2 cellular contexts compared by ENCODE assay signal in the genomic region with DNA sequence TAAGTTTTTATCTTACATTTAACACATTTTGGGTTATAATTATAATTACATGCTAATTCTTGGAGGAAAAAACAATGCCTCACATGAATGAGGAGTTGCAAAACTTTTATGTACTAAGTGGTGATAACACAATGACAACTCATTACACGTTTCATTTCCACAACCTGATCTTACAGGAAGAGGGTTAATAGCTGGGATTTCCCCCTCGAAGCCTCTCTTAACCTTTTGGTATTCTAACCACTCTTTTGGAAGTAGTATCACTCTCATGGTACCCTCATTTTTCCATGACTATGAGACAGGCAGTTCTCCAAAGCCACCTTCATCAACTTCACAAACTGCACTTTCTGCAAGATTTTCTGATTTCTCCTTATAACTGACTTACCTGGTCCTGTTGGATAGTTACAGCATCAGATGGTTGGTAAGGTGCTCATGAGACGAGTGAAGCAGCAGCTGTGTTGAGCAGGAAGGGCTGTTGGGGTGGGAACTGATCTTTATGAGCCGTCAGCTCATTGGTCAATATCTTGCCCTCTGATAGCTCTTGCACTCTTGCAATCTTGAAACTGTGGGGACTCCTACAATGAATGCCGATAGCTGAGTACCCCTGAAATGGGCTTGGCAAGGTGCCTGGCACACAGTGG.
TF ChIP-seq lines count a peak whose summit lies in the region.

No MANE protein-coding gene starts in this region.

TF ChIP-seq in K562, 482 proteins besides CTCF, POLR2A, EP300 and RAD21:
- TF ChIP-seq, protein P1, sequence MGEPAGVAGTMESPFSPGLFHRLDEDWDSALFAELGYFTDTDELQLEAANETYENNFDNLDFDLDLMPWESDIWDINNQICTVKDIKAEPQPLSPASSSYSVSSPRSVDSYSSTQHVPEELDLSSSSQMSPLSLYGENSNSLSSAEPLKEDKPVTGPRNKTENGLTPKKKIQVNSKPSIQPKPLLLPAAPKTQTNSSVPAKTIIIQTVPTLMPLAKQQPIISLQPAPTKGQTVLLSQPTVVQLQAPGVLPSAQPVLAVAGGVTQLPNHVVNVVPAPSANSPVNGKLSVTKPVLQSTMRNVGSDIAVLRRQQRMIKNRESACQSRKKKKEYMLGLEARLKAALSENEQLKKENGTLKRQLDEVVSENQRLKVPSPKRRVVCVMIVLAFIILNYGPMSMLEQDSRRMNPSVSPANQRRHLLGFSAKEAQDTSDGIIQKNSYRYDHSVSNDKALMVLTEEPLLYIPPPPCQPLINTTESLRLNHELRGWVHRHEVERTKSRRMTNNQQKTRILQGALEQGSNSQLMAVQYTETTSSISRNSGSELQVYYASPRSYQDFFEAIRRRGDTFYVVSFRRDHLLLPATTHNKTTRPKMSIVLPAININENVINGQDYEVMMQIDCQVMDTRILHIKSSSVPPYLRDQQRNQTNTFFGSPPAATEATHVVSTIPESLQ (CRISPR knock-in tag; IDR thresholded peaks at IDR 0.05) = no peak
- no peak for TF ChIP-seq ZNF431 (CRISPR knock-in tag; IDR thresholded peaks at IDR 0.05)
- TF ChIP-seq, protein P2, sequence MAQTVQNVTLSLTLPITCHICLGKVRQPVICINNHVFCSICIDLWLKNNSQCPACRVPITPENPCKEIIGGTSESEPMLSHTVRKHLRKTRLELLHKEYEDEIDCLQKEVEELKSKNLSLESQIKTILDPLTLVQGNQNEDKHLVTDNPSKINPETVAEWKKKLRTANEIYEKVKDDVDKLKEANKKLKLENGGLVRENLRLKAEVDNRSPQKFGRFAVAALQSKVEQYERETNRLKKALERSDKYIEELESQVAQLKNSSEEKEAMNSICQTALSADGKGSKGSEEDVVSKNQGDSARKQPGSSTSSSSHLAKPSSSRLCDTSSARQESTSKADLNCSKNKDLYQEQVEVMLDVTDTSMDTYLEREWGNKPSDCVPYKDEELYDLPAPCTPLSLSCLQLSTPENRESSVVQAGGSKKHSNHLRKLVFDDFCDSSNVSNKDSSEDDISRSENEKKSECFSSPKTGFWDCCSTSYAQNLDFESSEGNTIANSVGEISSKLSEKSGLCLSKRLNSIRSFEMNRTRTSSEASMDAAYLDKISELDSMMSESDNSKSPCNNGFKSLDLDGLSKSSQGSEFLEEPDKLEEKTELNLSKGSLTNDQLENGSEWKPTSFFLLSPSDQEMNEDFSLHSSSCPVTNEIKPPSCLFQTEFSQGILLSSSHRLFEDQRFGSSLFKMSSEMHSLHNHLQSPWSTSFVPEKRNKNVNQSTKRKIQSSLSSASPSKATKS (CRISPR knock-in tag; IDR thresholded peaks at IDR 0.05) = no peak
- no peak for TF ChIP-seq CBFB (CRISPR knock-in tag; IDR thresholded peaks at IDR 0.05)
- no peak for TF ChIP-seq EGR1 (conservative IDR thresholded peaks at IDR 0.05)
- no peak for TF ChIP-seq TBL1XR1 (IDR thresholded peaks at IDR 0.05; ENCODE audit: low read length in 2 of 2)
- TF ChIP-seq CEBPG (CRISPR knock-in tag; IDR thresholded peaks at IDR 0.05) = no peak
- no peak for TF ChIP-seq CEBPG (tag; conservative IDR thresholded peaks at IDR 0.05 in 1 of 2, IDR thresholded peaks at IDR 0.05 in 1 of 2)
- TF ChIP-seq ZNF785 (CRISPR knock-in tag; IDR thresholded peaks at IDR 0.05) = no peak
- TF ChIP-seq, protein P3, sequence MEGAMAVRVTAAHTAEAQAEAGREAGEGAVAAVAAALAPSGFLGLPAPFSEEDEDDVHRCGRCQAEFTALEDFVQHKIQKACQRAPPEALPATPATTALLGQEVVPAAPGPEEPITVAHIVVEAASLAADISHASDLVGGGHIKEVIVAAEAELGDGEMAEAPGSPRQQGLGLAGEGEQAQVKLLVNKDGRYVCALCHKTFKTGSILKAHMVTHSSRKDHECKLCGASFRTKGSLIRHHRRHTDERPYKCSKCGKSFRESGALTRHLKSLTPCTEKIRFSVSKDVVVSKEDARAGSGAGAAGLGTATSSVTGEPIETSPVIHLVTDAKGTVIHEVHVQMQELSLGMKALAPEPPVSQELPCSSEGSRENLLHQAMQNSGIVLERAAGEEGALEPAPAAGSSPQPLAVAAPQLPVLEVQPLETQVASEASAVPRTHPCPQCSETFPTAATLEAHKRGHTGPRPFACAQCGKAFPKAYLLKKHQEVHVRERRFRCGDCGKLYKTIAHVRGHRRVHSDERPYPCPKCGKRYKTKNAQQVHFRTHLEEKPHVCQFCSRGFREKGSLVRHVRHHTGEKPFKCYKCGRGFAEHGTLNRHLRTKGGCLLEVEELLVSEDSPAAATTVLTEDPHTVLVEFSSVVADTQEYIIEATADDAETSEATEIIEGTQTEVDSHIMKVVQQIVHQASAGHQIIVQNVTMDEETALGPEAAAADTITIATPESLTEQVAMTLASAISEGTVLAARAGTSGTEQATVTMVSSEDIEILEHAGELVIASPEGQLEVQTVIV (CRISPR knock-in tag; IDR thresholded peaks at IDR 0.05; ENCODE audit: borderline replicate concordance) = no peak
- no peak for TF ChIP-seq ZNF134 (CRISPR knock-in tag; conservative IDR thresholded peaks at IDR 0.05)
- no peak for TF ChIP-seq ZBTB1 (CRISPR knock-in tag; IDR thresholded peaks at IDR 0.05; ENCODE audit: borderline replicate concordance, low read depth)
- no peak for TF ChIP-seq YBX1 (IDR thresholded peaks at IDR 0.05)
- TF ChIP-seq SNAPC5 (CRISPR knock-in tag; IDR thresholded peaks at IDR 0.05) = no peak
- no peak for TF ChIP-seq MEIS2 (IDR thresholded peaks at IDR 0.05; ENCODE audit: partially characterized antibody)
- TF ChIP-seq FOXJ3 (CRISPR knock-in tag; IDR thresholded peaks at IDR 0.05) = no peak
- no peak for TF ChIP-seq ZBTB9 (CRISPR knock-in tag; IDR thresholded peaks at IDR 0.05)
- TF ChIP-seq PHF20 (IDR thresholded peaks at IDR 0.05; ENCODE audit: partially characterized antibody) = no peak
- no peak for TF ChIP-seq COPS2 (conservative IDR thresholded peaks at IDR 0.05)
TF ChIP-seq in K562: peak in this region for 0.

TF ChIP-seq in HEK293T, 16 proteins besides CTCF, POLR2A, EP300 and RAD21:
- TF ChIP-seq HDGF (IDR thresholded peaks at IDR 0.05; ENCODE audit: borderline replicate concordance) = no peak
- TF ChIP-seq CTBP1 (IDR thresholded peaks at IDR 0.05; ENCODE audit: borderline replicate concordance) = no peak
- no peak for TF ChIP-seq ARNT (IDR thresholded peaks at IDR 0.05)
- TF ChIP-seq FOXK2 (IDR thresholded peaks at IDR 0.05) = no peak
- TF ChIP-seq TARDBP (IDR thresholded peaks at IDR 0.05) = no peak
- TF ChIP-seq FOXA1 (IDR thresholded peaks at IDR 0.05) = no peak
- TF ChIP-seq NFRKB (IDR thresholded peaks at IDR 0.05) = no peak
- no peak for TF ChIP-seq ELF4 (IDR thresholded peaks at IDR 0.05)
- TF ChIP-seq LEF1 (IDR thresholded peaks at IDR 0.05; ENCODE audit: borderline replicate concordance) = no peak
- TF ChIP-seq SUZ12 (IDR thresholded peaks at IDR 0.05) = no peak
- no peak for TF ChIP-seq BHLHE40 (IDR thresholded peaks at IDR 0.05; ENCODE audit: borderline replicate concordance)
- TF ChIP-seq FOXM1 (IDR thresholded peaks at IDR 0.05; ENCODE audit: borderline replicate concordance) = no peak
- no peak for TF ChIP-seq L3MBTL2 (conservative IDR thresholded peaks at IDR 0.05)
- TF ChIP-seq PKNOX1 (IDR thresholded peaks at IDR 0.05) = no peak
- TF ChIP-seq ZNF384 (IDR thresholded peaks at IDR 0.05) = no peak
- no peak for TF ChIP-seq SP1 (IDR thresholded peaks at IDR 0.05)
